ENCODE assay signal across 26 cellular contexts in genomic region chr20:9129756-9130155, GRCh38.
"Had no signal": no experiment of that assay in that cellular context is flagged by ENCODE, and none has a peak within 500 bp of the region (broad histone marks: within the 10 kb centered on the region; RNA-seq: fewer than 3 reads in every experiment).

No MANE protein-coding gene starts in this region.

- H3K27ac ChIP-seq: brain microvascular endothelial cell, epithelial cell of prostate, esophagus squamous epithelium, gastroesophageal sphincter, lower lobe of right lung, ovary, suprapubic skin, transverse colon, VCaP had no signal

- H3K4me1 Mint-ChIP-seq: activated naive CD4-positive, alpha-beta T cell treated with anti-CD3 and anti-CD28 coated beads, Interleukin-2, amount 10 ng/mL, durations not matched to agents 7 days and 5 days; activated naive CD8-positive, alpha-beta T cell treated with anti-CD3 and anti-CD28 coated beads, Interleukin-2, amount 10 ng/mL, durations not matched to agents 7 days and 5 days; immature natural killer cell; stimulated activated naive B cell treated with anti-CD40 and anti-IgM and Interleukin-4, amounts not matched to agents 10 μg/mL and 1 μg/mL and 100 μg/mL, for 72 hours had no signal

- H3K36me3 ChIP-seq: brain microvascular endothelial cell, esophagus squamous epithelium, gastroesophageal sphincter, lower lobe of right lung, ovary, suprapubic skin, transverse colon had no signal

- H3K4me3 ChIP-seq: esophagus squamous epithelium, gastroesophageal sphincter, lower lobe of right lung, ovary, smooth muscle cell, suprapubic skin, transverse colon had no signal

- H3K27me3 ChIP-seq: brain microvascular endothelial cell, esophagus squamous epithelium, gastroesophageal sphincter, ovary, suprapubic skin, transverse colon had no signal

- DNase-seq: activated CD4-positive, alpha-beta T cell treated with anti-CD3 and anti-CD28 coated beads for 48 hours; activated CD4-positive, alpha-beta T cell treated with anti-CD3 and anti-CD28 coated beads, Interleukin-2, amount 50 U/mL, for 48 hours; activated CD8-positive, alpha-beta memory T cell treated with anti-CD3 and anti-CD28 coated beads for 24 hours; activated effector memory CD4-positive, alpha-beta T cell treated with anti-CD3 and anti-CD28 coated beads, Interleukin-2, amount 50 U/mL, for 16 hours; activated naive CD4-positive, alpha-beta T cell treated with anti-CD3 and anti-CD28 coated beads, Interleukin-2, amount 10 ng/mL, durations not matched to agents 7 days and 5 days; activated naive CD8-positive, alpha-beta T cell treated with anti-CD3 and anti-CD28 coated beads, Interleukin-2, amount 10 ng/mL, durations not matched to agents 7 days and 5 days; amniotic stem cell; brain microvascular endothelial cell; caudate nucleus; esophagus squamous epithelium; hypothalamus; immature natural killer cell; kidney; lower lobe of right lung; nephron progenitor cell; ovary; stimulated activated CD4-positive, alpha-beta T cell treated with anti-CD3 and anti-CD28 coated beads, Interleukin-2, amount 100 ng/mL, for 24 hours; stimulated activated naive B cell treated with anti-CD40 and anti-IgM and Interleukin-4, amounts not matched to agents 10 μg/mL and 1 μg/mL and 100 μg/mL, for 72 hours; transverse colon had no signal

- ATAC-seq: gastroesophageal sphincter; lower lobe of right lung; stimulated activated naive B cell treated with anti-CD40 and anti-IgM and Interleukin-4, amounts not matched to agents 10 μg/mL and 1 μg/mL and 100 μg/mL, for 72 hours had no signal

- H3K27ac Mint-ChIP-seq: activated naive CD4-positive, alpha-beta T cell treated with anti-CD3 and anti-CD28 coated beads, Interleukin-2, amount 10 ng/mL, durations not matched to agents 7 days and 5 days; activated naive CD8-positive, alpha-beta T cell treated with anti-CD3 and anti-CD28 coated beads, Interleukin-2, amount 10 ng/mL, durations not matched to agents 7 days and 5 days; dendritic cell treated with granulocyte-macrophage colony-stimulating factor and Interleukin-4, amounts not matched to agents 40 ng/mL and 50 ng/mL, for 4 days; immature natural killer cell; nephron progenitor cell; progenitor cell of endocrine pancreas; stimulated activated naive B cell treated with anti-CD40 and anti-IgM and Interleukin-4, amounts not matched to agents 10 μg/mL and 1 μg/mL and 100 μg/mL, for 72 hours had no signal

- H3K36me3 Mint-ChIP-seq: activated naive CD4-positive, alpha-beta T cell treated with anti-CD3 and anti-CD28 coated beads, Interleukin-2, amount 10 ng/mL, durations not matched to agents 7 days and 5 days; activated naive CD8-positive, alpha-beta T cell treated with anti-CD3 and anti-CD28 coated beads, Interleukin-2, amount 10 ng/mL, durations not matched to agents 7 days and 5 days; immature natural killer cell; stimulated activated naive B cell treated with anti-CD40 and anti-IgM and Interleukin-4, amounts not matched to agents 10 μg/mL and 1 μg/mL and 100 μg/mL, for 72 hours had no signal

- H3K4me3 Mint-ChIP-seq: activated naive CD4-positive, alpha-beta T cell treated with anti-CD3 and anti-CD28 coated beads, Interleukin-2, amount 10 ng/mL, durations not matched to agents 7 days and 5 days; activated naive CD8-positive, alpha-beta T cell treated with anti-CD3 and anti-CD28 coated beads, Interleukin-2, amount 10 ng/mL, durations not matched to agents 7 days and 5 days; dendritic cell treated with granulocyte-macrophage colony-stimulating factor and Interleukin-4, amounts not matched to agents 40 ng/mL and 50 ng/mL, for 4 days; immature natural killer cell; nephron progenitor cell; stimulated activated naive B cell treated with anti-CD40 and anti-IgM and Interleukin-4, amounts not matched to agents 10 μg/mL and 1 μg/mL and 100 μg/mL, for 72 hours had no signal

- H3K4me1 ChIP-seq: lower lobe of right lung, suprapubic skin had no signal

- H3K27me3 Mint-ChIP-seq: activated naive CD4-positive, alpha-beta T cell treated with anti-CD3 and anti-CD28 coated beads, Interleukin-2, amount 10 ng/mL, durations not matched to agents 7 days and 5 days; activated naive CD8-positive, alpha-beta T cell treated with anti-CD3 and anti-CD28 coated beads, Interleukin-2, amount 10 ng/mL, durations not matched to agents 7 days and 5 days; dendritic cell treated with granulocyte-macrophage colony-stimulating factor and Interleukin-4, amounts not matched to agents 40 ng/mL and 50 ng/mL, for 4 days; progenitor cell of endocrine pancreas; stimulated activated naive B cell treated with anti-CD40 and anti-IgM and Interleukin-4, amounts not matched to agents 10 μg/mL and 1 μg/mL and 100 μg/mL, for 72 hours had no signal
